In the genomic region with DNA sequence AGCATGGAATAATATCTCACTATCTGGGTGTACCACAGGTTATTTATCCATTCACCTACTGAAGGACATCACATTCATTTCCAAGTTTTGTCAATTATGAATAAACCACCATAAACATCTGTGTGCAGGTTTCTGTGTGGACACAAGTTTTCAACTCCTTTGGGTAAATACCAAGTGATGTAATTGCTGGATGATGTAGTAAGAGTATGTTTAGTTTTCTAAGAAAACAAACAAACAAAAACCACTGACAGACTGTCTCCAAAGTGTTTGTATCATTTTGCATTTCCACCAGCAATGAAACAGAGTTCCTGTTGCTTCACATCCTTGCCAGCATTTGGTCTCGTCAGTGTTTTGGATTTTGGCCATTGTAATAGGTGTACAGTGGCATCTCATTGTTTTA, we compare ENCODE assay signal across 22 cellular contexts.
DNase-seq lines count a peak whose midpoint lies in the region; ATAC-seq, FAIRE-seq and TF ChIP-seq lines count a peak whose summit lies in the region.
"Had no signal": no experiment of that assay in that cellular context is flagged by ENCODE, and none has a peak within 500 bp of the region (broad histone marks: within the 10 kb centered on the region; RNA-seq: fewer than 3 reads in every experiment).

No MANE protein-coding gene starts in this region.

- BruUV-seq in HepG2 (replicated peaks; lab: Mats Ljungman, UMichigan), result no TSS peak

- POLR2A ChIA-PET in HepG2 (lab: Yijun Ruan, JAX), result no interaction called here

- H3K36me3 ChIP-seq in HepG2 (replicated peaks in 1 of 2; ENCODE audit: control insufficient read depth in 1 of 2, insufficient read depth in 2 of 2, low read length in 2 of 2), result no peaks in the 10 kb centered on the region
- H3K36me3 ChIP-seq: BLaER1, HAP-1 had no signal

- no peak overlapping the region for H3K27ac ChIP-seq in HepG2 (ENCODE audit: extremely low read length, insufficient read depth, low read length)
- H3K27ac ChIP-seq: 22Rv1, BLaER1, C4-2B had no signal

- no peaks in the 10 kb centered on the region for H3K27me3 ChIP-seq in HepG2 (ENCODE audit: control insufficient read depth in 1 of 2, insufficient read depth in 2 of 2, low read length in 2 of 2)
- H3K27me3 ChIP-seq: BLaER1 had no signal

- TF ChIP-seq CTCF in HepG2 (CRISPR knock-in tag; IDR thresholded peaks at IDR 0.05), result no peak
- TF ChIP-seq CTCF in natural killer cell (IDR thresholded peaks at IDR 0.05), result no peak

- intact Hi-C loops in HepG2 (cut with micrococcal nuclease; ENCODE audit: unreplicated experiment) (no loop called here), natural killer cell (cut with micrococcal nuclease) (no loop called here)

- peak; percentile 48 for DNase-seq in DMS53 (lab: John Stamatoyannopoulos, UW)
- DNase-seq in NCI-H460 (ENCODE audit: extremely low read depth, low read depth), result peak; percentile 6
- DNase-seq in HepG2 (ENCODE audit: low spot score), result no peak
- DNase-seq in stimulated activated CD4-positive, alpha-beta T cell treated with anti-CD3 and anti-CD28 coated beads, Interleukin-4, amount 100 ng/mL, for 4 hours, result no peak
- no peak for DNase-seq in natural killer cell
- DNase-seq in MV-4-11 (lab: John Stamatoyannopoulos, UW), result no peak
- DNase-seq: Caco-2; CD4-positive, CD25-positive, alpha-beta regulatory T cell; CD8-positive, alpha-beta T cell; DMS153; DMS79 treated with DMSO at 0.1 percent for 48 hours; GOT3; HFFc6 had no signal

- TF ChIP-seq EP300 in HepG2 (IDR thresholded peaks at IDR 0.05; ENCODE audit: low read depth in 2 of 2, low read length in 2 of 2) (peak in 1 of 2 experiments; percentile 23; a peak in 1 of 4 replicates), HepG2 (CRISPR knock-in tag; IDR thresholded peaks at IDR 0.05; ENCODE audit: borderline replicate concordance) (no peak)

- no peaks in the 10 kb centered on the region for H3K27me3 Mint-ChIP-seq in natural killer cell (ENCODE audit: low read depth in 2 of 2)
- H3K27me3 Mint-ChIP-seq: B cell had no signal

- no peak overlapping the region for H3K4me3 ChIP-seq in HepG2 (replicated peaks in 1 of 3; ENCODE audit: insufficient read depth in 1 of 3, low read depth in 2 of 3, low read length in 3 of 3)
- H3K4me3 ChIP-seq: BLaER1, HAP-1 had no signal

- no peak for FAIRE-seq in HepG2 (lab: Jason Lieb, UNC)
- FAIRE-seq: A204.1, G401.6, GM12892, H54 had no signal

- in situ Hi-C loops in HepG2 (cut with HindIII; ENCODE audit: extremely low pct_ligation_motif_present, low pct_unique_long_range_greater_than_20kb), result no loop called here

- H3K9me3 ChIP-seq in HepG2 (ENCODE audit: low read length), result no peaks in the 10 kb centered on the region
- H3K9me3 ChIP-seq: BLaER1, Caco-2, HAP-1 had no signal

- H3K79me2 ChIP-seq in HepG2 (ENCODE audit: insufficient read depth, low read length), result no peaks in the 10 kb centered on the region

- WGBS in HepG2 (ENCODE audit: low lambda C conversion rate), result 26% methylated on average over 1 of the region's 1 CpG

- H3K4me3 Mint-ChIP-seq in natural killer cell, result no peak overlapping the region
- H3K4me3 Mint-ChIP-seq: B cell; CD4-positive, CD25-positive, alpha-beta regulatory T cell; CD8-positive, alpha-beta T cell; HFFc6 had no signal

- no peak overlapping the region for H3K27ac Mint-ChIP-seq in natural killer cell
- H3K27ac Mint-ChIP-seq: B cell; CD4-positive, CD25-positive, alpha-beta regulatory T cell; CD8-positive, alpha-beta T cell; HFFc6 had no signal

- peaks cover 7% of the 10 kb centered on the region for H3K4me1 ChIP-seq in HepG2 (ENCODE audit: insufficient read depth, low read length)
- H3K4me1 ChIP-seq: BLaER1, Caco-2, HAP-1 had no signal

- no peaks in the 10 kb centered on the region for H3K9me3 Mint-ChIP-seq in natural killer cell
- H3K9me3 Mint-ChIP-seq: CD8-positive, alpha-beta T cell had no signal

- no peak overlapping the region for H3K4me2 ChIP-seq in HepG2 (ENCODE audit: low read depth, low read length)
- H3K4me2 ChIP-seq: BLaER1 had no signal

- CTCF ChIA-PET in HepG2 (lab: Yijun Ruan, JAX; ENCODE audit: low intra/inter-chr PET ratio, low total read pairs), result no interaction called here

- no peak overlapping the region for H3K9ac ChIP-seq in HepG2 (ENCODE audit: insufficient read depth, low read depth, low read length)
- H3K9ac ChIP-seq: BLaER1 had no signal

- no peak overlapping the region for H2AFZ ChIP-seq in HepG2 (ENCODE audit: low read length)

- no peaks in the 10 kb centered on the region for H3K4me1 Mint-ChIP-seq in natural killer cell
- H3K4me1 Mint-ChIP-seq: B cell; CD4-positive, CD25-positive, alpha-beta regulatory T cell had no signal

- TF ChIP-seq POLR2A in HepG2 (IDR thresholded peaks at IDR 0.05; ENCODE audit: insufficient read depth in 1 of 2, low read depth in 2 of 2, low read length in 2 of 2), result no peak

- ATAC-seq in HepG2, result no peak
- ATAC-seq in natural killer cell, result no peak
- ATAC-seq: CD8-positive, alpha-beta T cell had no signal

- H4K20me1 ChIP-seq in HepG2 (ENCODE audit: insufficient read depth, low read length), result no peaks in the 10 kb centered on the region
- H4K20me1 ChIP-seq: BLaER1 had no signal

- TF ChIP-seq RAD21 in HepG2 (CRISPR knock-in tag; IDR thresholded peaks at IDR 0.05), result no peak

- H3K36me3 Mint-ChIP-seq in natural killer cell, result no peaks in the 10 kb centered on the region
- H3K36me3 Mint-ChIP-seq: CD4-positive, CD25-positive, alpha-beta regulatory T cell; CD8-positive, alpha-beta T cell had no signal

TF ChIP-seq in HepG2, 621 proteins besides CTCF, POLR2A, EP300 and RAD21 (continues in another document):
- no peak for TF ChIP-seq PITX1 (CRISPR knock-in tag; IDR thresholded peaks at IDR 0.05)
- TF ChIP-seq ZNF616 (CRISPR knock-in tag; IDR thresholded peaks at IDR 0.05; ENCODE audit: low read depth), result no peak
- no peak for TF ChIP-seq ZBTB20 (CRISPR knock-in tag; IDR thresholded peaks at IDR 0.05; ENCODE audit: borderline replicate concordance, low read depth)
- TF ChIP-seq CEBPB (IDR thresholded peaks at IDR 0.05; ENCODE audit: borderline replicate concordance, low read depth, low read length), result peak; percentile 30; the same call in 1 of the 2 replicates
- no peak for TF ChIP-seq FOXP1 (IDR thresholded peaks at IDR 0.05)
- peak; percentile 82 for TF ChIP-seq FOXP1 (CRISPR knock-in tag; IDR thresholded peaks at IDR 0.05)
- peak; percentile 47; the same call in 1 of the 2 replicates for TF ChIP-seq HMG20A (CRISPR knock-in tag; IDR thresholded peaks at IDR 0.05; ENCODE audit: borderline replicate concordance)
- TF ChIP-seq, protein P1, sequence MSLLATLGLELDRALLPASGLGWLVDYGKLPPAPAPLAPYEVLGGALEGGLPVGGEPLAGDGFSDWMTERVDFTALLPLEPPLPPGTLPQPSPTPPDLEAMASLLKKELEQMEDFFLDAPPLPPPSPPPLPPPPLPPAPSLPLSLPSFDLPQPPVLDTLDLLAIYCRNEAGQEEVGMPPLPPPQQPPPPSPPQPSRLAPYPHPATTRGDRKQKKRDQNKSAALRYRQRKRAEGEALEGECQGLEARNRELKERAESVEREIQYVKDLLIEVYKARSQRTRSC (CRISPR knock-in tag; IDR thresholded peaks at IDR 0.05; ENCODE audit: low read depth), result no peak
- no peak for TF ChIP-seq NFYC (CRISPR knock-in tag; IDR thresholded peaks at IDR 0.05)
- no peak for TF ChIP-seq ZSCAN30 (CRISPR knock-in tag; IDR thresholded peaks at IDR 0.05)
- TF ChIP-seq FOXK1 (CRISPR knock-in tag; IDR thresholded peaks at IDR 0.05; ENCODE audit: borderline replicate concordance, low read depth), result 0 out of 2 replicates have a peak, but pooled peaks have one; percentile 15
- peak; percentile 86 for TF ChIP-seq GATAD2A (CRISPR knock-in tag; IDR thresholded peaks at IDR 0.05)
- TF ChIP-seq, protein P2, sequence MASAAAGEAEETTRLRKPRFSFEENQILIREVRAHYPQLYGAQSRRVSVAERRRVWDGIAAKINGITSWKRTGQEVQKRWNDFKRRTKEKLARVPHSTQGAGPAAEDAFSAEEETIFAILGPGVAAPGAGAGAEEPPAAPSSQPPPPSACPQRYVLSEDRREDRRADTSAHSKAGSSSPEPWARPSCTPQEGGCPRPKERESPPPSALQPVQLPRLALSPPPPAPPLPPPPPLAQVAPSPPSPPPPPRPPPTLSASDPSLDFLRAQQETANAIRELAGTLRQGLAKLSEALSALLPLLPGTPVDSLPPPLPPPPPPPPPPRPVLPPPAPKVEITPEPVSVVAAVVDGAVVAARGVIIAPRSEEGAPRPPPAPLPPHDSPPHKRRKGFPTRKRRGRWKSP (CRISPR knock-in tag; IDR thresholded peaks at IDR 0.05), result peak; percentile 56; the same call in 1 of the 2 replicates
- TF ChIP-seq ARHGAP35 (CRISPR knock-in tag; IDR thresholded peaks at IDR 0.05; ENCODE audit: borderline replicate concordance), result no peak
- TF ChIP-seq, protein P3, sequence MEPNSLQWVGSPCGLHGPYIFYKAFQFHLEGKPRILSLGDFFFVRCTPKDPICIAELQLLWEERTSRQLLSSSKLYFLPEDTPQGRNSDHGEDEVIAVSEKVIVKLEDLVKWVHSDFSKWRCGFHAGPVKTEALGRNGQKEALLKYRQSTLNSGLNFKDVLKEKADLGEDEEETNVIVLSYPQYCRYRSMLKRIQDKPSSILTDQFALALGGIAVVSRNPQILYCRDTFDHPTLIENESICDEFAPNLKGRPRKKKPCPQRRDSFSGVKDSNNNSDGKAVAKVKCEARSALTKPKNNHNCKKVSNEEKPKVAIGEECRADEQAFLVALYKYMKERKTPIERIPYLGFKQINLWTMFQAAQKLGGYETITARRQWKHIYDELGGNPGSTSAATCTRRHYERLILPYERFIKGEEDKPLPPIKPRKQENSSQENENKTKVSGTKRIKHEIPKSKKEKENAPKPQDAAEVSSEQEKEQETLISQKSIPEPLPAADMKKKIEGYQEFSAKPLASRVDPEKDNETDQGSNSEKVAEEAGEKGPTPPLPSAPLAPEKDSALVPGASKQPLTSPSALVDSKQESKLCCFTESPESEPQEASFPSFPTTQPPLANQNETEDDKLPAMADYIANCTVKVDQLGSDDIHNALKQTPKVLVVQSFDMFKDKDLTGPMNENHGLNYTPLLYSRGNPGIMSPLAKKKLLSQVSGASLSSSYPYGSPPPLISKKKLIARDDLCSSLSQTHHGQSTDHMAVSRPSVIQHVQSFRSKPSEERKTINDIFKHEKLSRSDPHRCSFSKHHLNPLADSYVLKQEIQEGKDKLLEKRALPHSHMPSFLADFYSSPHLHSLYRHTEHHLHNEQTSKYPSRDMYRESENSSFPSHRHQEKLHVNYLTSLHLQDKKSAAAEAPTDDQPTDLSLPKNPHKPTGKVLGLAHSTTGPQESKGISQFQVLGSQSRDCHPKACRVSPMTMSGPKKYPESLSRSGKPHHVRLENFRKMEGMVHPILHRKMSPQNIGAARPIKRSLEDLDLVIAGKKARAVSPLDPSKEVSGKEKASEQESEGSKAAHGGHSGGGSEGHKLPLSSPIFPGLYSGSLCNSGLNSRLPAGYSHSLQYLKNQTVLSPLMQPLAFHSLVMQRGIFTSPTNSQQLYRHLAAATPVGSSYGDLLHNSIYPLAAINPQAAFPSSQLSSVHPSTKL (CRISPR knock-in tag; IDR thresholded peaks at IDR 0.05), result peak; percentile 56
- TF ChIP-seq PHB2 (IDR thresholded peaks at IDR 0.05; ENCODE audit: partially characterized antibody), result no peak
- no peak for TF ChIP-seq ZNF563 (CRISPR knock-in tag; IDR thresholded peaks at IDR 0.05)
- peak; percentile 56; the same call in 1 of the 2 replicates for TF ChIP-seq BCL6 (CRISPR knock-in tag; IDR thresholded peaks at IDR 0.05)

Comparison
In these comparisons a context has a peak if more than half of its experiments do, and no peak if none do; other contexts are left out.
1. DNase-seq: peak in DMS53 (single experiment) and NCI-H460 (single experiment); none in HepG2 (single experiment), stimulated activated CD4-positive, alpha-beta T cell treated with anti-CD3 and anti-CD28 coated beads, Interleukin-4, amount 100 ng/mL, for 4 hours (0 of 2), natural killer cell (single experiment) and MV-4-11 (single experiment).